1 cellular context compared by ENCODE assay signal in the genomic region with DNA sequence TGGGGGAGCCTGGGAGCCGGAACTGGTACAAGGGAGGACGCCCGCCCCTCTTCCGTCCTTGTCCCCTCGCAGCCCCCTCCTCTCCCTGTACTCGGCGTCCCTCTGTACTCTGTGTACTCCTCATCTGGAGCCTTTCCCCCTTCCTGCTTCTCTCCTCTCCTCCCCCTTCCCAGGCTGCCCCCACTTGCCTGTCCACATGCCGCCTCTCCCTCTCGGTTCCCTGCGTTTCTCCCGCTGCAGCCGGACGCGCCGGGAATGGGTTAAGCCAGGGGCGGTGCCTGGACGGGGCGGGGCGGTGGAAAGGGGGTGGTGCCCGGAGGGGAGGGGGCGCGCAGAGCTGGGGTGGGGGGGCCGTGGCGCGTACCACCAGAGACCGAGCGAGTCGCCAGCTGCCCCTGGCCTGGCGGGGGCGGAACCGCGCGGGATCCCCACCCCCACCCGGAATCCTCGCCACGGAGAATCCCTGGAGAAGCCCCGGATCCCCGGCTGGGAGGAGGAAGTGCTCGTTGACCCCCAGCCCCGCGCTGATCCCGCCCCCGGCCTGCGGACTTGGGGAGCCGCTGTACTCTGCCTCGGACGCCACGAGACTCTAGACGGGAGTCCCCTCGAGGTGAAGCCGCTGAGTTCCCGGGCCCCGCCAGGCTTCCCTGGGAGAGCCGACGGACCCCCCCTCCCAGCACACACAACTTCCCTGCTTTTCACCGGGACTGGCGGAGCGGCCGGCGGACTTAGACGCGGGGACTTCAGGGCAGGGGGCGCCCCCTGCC.
TF ChIP-seq lines count a peak whose summit lies in the region.

No MANE protein-coding gene starts in this region.

TF ChIP-seq in HepG2, 621 proteins besides CTCF, POLR2A, EP300 and RAD21 (continued from another document and continues in another):
- TF ChIP-seq, protein P1, sequence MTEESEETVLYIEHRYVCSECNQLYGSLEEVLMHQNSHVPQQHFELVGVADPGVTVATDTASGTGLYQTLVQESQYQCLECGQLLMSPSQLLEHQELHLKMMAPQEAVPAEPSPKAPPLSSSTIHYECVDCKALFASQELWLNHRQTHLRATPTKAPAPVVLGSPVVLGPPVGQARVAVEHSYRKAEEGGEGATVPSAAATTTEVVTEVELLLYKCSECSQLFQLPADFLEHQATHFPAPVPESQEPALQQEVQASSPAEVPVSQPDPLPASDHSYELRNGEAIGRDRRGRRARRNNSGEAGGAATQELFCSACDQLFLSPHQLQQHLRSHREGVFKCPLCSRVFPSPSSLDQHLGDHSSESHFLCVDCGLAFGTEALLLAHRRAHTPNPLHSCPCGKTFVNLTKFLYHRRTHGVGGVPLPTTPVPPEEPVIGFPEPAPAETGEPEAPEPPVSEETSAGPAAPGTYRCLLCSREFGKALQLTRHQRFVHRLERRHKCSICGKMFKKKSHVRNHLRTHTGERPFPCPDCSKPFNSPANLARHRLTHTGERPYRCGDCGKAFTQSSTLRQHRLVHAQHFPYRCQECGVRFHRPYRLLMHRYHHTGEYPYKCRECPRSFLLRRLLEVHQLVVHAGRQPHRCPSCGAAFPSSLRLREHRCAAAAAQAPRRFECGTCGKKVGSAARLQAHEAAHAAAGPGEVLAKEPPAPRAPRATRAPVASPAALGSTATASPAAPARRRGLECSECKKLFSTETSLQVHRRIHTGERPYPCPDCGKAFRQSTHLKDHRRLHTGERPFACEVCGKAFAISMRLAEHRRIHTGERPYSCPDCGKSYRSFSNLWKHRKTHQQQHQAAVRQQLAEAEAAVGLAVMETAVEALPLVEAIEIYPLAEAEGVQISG (CRISPR knock-in tag; IDR thresholded peaks at IDR 0.05) = no peak
- TF ChIP-seq, protein P2, sequence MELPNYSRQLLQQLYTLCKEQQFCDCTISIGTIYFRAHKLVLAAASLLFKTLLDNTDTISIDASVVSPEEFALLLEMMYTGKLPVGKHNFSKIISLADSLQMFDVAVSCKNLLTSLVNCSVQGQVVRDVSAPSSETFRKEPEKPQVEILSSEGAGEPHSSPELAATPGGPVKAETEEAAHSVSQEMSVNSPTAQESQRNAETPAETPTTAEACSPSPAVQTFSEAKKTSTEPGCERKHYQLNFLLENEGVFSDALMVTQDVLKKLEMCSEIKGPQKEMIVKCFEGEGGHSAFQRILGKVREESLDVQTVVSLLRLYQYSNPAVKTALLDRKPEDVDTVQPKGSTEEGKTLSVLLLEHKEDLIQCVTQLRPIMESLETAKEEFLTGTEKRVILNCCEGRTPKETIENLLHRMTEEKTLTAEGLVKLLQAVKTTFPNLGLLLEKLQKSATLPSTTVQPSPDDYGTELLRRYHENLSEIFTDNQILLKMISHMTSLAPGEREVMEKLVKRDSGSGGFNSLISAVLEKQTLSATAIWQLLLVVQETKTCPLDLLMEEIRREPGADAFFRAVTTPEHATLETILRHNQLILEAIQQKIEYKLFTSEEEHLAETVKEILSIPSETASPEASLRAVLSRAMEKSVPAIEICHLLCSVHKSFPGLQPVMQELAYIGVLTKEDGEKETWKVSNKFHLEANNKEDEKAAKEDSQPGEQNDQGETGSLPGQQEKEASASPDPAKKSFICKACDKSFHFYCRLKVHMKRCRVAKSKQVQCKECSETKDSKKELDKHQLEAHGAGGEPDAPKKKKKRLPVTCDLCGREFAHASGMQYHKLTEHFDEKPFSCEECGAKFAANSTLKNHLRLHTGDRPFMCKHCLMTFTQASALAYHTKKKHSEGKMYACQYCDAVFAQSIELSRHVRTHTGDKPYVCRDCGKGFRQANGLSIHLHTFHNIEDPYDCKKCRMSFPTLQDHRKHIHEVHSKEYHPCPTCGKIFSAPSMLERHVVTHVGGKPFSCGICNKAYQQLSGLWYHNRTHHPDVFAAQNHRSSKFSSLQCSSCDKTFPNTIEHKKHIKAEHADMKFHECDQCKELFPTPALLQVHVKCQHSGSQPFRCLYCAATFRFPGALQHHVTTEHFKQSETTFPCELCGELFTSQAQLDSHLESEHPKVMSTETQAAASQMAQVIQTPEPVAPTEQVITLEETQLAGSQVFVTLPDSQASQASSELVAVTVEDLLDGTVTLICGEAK (IDR thresholded peaks at IDR 0.05) = no peak
- TF ChIP-seq, protein P2 (CRISPR knock-in tag; IDR thresholded peaks at IDR 0.05) = no peak
- TF ChIP-seq, protein P3, sequence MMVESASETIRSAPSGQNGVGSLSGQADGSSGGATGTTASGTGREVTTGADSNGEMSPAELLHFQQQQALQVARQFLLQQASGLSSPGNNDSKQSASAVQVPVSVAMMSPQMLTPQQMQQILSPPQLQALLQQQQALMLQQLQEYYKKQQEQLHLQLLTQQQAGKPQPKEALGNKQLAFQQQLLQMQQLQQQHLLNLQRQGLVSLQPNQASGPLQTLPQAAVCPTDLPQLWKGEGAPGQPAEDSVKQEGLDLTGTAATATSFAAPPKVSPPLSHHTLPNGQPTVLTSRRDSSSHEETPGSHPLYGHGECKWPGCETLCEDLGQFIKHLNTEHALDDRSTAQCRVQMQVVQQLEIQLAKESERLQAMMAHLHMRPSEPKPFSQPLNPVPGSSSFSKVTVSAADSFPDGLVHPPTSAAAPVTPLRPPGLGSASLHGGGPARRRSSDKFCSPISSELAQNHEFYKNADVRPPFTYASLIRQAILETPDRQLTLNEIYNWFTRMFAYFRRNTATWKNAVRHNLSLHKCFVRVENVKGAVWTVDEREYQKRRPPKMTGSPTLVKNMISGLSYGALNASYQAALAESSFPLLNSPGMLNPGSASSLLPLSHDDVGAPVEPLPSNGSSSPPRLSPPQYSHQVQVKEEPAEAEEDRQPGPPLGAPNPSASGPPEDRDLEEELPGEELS (CRISPR knock-in tag; IDR thresholded peaks at IDR 0.05) = no peak
- TF ChIP-seq FIP1L1 (IDR thresholded peaks at IDR 0.05; ENCODE audit: borderline replicate concordance, insufficient read depth, low read depth, low read length) (no peak), ZBTB38 (CRISPR knock-in tag; IDR thresholded peaks at IDR 0.05) (peak; percentile 0; the same call in 1 of the 2 replicates), MTF2 (CRISPR knock-in tag; IDR thresholded peaks at IDR 0.05; ENCODE audit: borderline replicate concordance) (no peak), FLYWCH1 (CRISPR knock-in tag; IDR thresholded peaks at IDR 0.05) (no peak), NR2C2 (CRISPR knock-in tag; IDR thresholded peaks at IDR 0.05; ENCODE audit: borderline replicate concordance) (peak; percentile 11; the same call in 1 of the 2 replicates), ZNF124 (CRISPR knock-in tag; IDR thresholded peaks at IDR 0.05) (no peak), ZNF207 (IDR thresholded peaks at IDR 0.05; ENCODE audit: borderline replicate concordance) (no peak), ZNF230 (CRISPR knock-in tag; IDR thresholded peaks at IDR 0.05) (no peak), SMAD3 (CRISPR knock-in tag; IDR thresholded peaks at IDR 0.05) (no peak), POLR2AphosphoS2 (IDR thresholded peaks at IDR 0.05; ENCODE audit: low read depth, low read length) (no peak), ZNF530 (CRISPR knock-in tag; IDR thresholded peaks at IDR 0.05; ENCODE audit: low read depth) (no peak), MED13 (CRISPR knock-in tag; IDR thresholded peaks at IDR 0.05) (0 out of 2 replicates have a peak, but pooled peaks have one; percentile 40), ZNF761 (CRISPR knock-in tag; conservative IDR thresholded peaks at IDR 0.05) (no peak), ZNF572 (CRISPR knock-in tag; IDR thresholded peaks at IDR 0.05) (peak; percentile 70; the same call in 1 of the 2 replicates), PHF5A (CRISPR knock-in tag; IDR thresholded peaks at IDR 0.05; ENCODE audit: low read depth, unreplicated experiment) (peak; percentile 75), MED1 (CRISPR knock-in tag; IDR thresholded peaks at IDR 0.05) (no peak; the same call in 1 of the 2 replicates), SOX13 (IDR thresholded peaks at IDR 0.05) (no peak), SOX13 (CRISPR knock-in tag; conservative IDR thresholded peaks at IDR 0.05 in 1 of 2, IDR thresholded peaks at IDR 0.05 in 1 of 2) (peak in 1 of 2 experiments; percentile 14; a peak in 1 of 4 replicates)
- TF ChIP-seq, protein P4, sequence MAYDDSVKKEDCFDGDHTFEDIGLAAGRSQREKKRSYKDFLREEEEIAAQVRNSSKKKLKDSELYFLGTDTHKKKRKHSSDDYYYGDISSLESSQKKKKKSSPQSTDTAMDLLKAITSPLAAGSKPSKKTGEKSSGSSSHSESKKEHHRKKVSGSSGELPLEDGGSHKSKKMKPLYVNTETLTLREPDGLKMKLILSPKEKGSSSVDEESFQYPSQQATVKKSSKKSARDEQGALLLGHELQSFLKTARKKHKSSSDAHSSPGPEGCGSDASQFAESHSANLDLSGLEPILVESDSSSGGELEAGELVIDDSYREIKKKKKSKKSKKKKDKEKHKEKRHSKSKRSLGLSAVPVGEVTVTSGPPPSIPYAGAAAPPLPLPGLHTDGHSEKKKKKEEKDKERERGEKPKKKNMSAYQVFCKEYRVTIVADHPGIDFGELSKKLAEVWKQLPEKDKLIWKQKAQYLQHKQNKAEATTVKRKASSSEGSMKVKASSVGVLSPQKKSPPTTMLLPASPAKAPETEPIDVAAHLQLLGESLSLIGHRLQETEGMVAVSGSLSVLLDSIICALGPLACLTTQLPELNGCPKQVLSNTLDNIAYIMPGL (CRISPR knock-in tag; IDR thresholded peaks at IDR 0.05; ENCODE audit: borderline replicate concordance in 1 of 2, low read depth in 1 of 2) = peak in 1 of 2 experiments; percentile 43
- TF ChIP-seq, protein P5, sequence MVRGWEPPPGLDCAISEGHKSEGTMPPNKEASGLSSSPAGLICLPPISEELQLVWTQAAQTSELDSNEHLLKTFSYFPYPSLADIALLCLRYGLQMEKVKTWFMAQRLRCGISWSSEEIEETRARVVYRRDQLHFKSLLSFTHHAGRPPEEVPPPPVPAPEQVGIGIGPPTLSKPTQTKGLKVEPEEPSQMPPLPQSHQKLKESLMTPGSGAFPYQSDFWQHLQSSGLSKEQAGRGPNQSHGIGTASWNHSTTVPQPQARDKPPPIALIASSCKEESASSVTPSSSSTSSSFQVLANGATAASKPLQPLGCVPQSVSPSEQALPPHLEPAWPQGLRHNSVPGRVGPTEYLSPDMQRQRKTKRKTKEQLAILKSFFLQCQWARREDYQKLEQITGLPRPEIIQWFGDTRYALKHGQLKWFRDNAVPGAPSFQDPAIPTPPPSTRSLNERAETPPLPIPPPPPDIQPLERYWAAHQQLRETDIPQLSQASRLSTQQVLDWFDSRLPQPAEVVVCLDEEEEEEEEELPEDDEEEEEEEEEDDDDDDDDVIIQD (CRISPR knock-in tag; IDR thresholded peaks at IDR 0.05; ENCODE audit: low read depth) = no peak
- TF ChIP-seq, protein P6, sequence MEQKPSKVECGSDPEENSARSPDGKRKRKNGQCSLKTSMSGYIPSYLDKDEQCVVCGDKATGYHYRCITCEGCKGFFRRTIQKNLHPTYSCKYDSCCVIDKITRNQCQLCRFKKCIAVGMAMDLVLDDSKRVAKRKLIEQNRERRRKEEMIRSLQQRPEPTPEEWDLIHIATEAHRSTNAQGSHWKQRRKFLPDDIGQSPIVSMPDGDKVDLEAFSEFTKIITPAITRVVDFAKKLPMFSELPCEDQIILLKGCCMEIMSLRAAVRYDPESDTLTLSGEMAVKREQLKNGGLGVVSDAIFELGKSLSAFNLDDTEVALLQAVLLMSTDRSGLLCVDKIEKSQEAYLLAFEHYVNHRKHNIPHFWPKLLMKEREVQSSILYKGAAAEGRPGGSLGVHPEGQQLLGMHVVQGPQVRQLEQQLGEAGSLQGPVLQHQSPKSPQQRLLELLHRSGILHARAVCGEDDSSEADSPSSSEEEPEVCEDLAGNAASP (CRISPR knock-in tag; IDR thresholded peaks at IDR 0.05; ENCODE audit: borderline replicate concordance) = no peak
- TF ChIP-seq, protein P7, sequence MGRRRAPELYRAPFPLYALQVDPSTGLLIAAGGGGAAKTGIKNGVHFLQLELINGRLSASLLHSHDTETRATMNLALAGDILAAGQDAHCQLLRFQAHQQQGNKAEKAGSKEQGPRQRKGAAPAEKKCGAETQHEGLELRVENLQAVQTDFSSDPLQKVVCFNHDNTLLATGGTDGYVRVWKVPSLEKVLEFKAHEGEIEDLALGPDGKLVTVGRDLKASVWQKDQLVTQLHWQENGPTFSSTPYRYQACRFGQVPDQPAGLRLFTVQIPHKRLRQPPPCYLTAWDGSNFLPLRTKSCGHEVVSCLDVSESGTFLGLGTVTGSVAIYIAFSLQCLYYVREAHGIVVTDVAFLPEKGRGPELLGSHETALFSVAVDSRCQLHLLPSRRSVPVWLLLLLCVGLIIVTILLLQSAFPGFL (CRISPR knock-in tag; IDR thresholded peaks at IDR 0.05) = no peak
- TF ChIP-seq, protein P8, sequence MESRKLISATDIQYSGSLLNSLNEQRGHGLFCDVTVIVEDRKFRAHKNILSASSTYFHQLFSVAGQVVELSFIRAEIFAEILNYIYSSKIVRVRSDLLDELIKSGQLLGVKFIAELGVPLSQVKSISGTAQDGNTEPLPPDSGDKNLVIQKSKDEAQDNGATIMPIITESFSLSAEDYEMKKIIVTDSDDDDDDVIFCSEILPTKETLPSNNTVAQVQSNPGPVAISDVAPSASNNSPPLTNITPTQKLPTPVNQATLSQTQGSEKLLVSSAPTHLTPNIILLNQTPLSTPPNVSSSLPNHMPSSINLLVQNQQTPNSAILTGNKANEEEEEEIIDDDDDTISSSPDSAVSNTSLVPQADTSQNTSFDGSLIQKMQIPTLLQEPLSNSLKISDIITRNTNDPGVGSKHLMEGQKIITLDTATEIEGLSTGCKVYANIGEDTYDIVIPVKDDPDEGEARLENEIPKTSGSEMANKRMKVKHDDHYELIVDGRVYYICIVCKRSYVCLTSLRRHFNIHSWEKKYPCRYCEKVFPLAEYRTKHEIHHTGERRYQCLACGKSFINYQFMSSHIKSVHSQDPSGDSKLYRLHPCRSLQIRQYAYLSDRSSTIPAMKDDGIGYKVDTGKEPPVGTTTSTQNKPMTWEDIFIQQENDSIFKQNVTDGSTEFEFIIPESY (CRISPR knock-in tag; IDR thresholded peaks at IDR 0.05) = no peak
